Comparison of ENCODE assay signal across 1 cellular context in the genomic region with DNA sequence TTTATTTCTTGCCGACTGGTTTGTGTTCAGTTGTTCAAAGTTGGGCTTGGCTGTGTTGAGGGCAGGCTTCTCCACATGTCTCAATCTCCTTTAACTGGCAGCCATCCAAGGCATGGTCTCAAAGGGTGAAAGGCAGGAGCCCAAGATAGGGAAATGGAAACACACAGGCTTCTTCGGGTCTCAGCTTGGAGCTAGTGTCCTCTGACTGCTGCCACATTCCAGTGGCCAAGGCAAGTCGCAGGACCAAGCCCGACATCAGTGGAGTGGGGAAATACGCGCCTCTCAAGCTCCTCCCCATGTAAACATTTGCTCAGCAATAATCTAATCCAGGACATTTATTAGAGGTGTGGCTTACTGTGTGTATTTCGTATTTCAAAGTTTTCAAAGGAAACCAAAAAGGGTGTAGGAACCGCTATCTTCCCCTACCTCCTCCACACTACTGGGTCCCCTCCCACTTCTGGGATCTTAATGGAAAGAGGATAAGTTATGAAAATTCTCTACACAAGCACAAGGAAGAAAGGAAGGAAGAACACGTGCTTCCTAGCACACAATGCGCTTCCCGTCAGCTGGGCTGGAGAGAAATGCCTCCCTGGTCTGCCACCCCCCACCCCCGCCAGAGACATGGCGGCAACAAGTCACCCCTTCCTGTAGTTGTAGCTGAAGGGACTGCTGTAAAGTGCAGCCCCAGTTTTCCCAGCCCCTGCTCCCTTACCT.
TF ChIP-seq lines count a peak whose summit lies in the region.

No MANE protein-coding gene starts in this region.

TF ChIP-seq in SK-N-SH, 30 proteins besides CTCF, POLR2A, EP300 and RAD21 (continued from another document):
- TF ChIP-seq, protein P1, sequence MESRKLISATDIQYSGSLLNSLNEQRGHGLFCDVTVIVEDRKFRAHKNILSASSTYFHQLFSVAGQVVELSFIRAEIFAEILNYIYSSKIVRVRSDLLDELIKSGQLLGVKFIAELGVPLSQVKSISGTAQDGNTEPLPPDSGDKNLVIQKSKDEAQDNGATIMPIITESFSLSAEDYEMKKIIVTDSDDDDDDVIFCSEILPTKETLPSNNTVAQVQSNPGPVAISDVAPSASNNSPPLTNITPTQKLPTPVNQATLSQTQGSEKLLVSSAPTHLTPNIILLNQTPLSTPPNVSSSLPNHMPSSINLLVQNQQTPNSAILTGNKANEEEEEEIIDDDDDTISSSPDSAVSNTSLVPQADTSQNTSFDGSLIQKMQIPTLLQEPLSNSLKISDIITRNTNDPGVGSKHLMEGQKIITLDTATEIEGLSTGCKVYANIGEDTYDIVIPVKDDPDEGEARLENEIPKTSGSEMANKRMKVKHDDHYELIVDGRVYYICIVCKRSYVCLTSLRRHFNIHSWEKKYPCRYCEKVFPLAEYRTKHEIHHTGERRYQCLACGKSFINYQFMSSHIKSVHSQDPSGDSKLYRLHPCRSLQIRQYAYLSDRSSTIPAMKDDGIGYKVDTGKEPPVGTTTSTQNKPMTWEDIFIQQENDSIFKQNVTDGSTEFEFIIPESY (IDR thresholded peaks at IDR 0.05; ENCODE audit: borderline replicate concordance, low read depth): no peak
- TF ChIP-seq NRF1 (IDR thresholded peaks at IDR 0.05; ENCODE audit: low read depth, low read length) (no peak), JUND (IDR thresholded peaks at IDR 0.05) (no peak), MEF2A (IDR thresholded peaks at IDR 0.05; ENCODE audit: borderline replicate concordance, low read depth) (no peak), TAF1 (IDR thresholded peaks at IDR 0.05; ENCODE audit: borderline replicate concordance, low read depth, low read length) (no peak), TCF12 (IDR thresholded peaks at IDR 0.05) (no peak), SMC3 (IDR thresholded peaks at IDR 0.05; ENCODE audit: low read depth, low read length) (no peak), FOXJ3 (CRISPR knock-in tag; IDR thresholded peaks at IDR 0.05) (no peak), NFIC (IDR thresholded peaks at IDR 0.05; ENCODE audit: borderline replicate concordance) (no peak), FOXM1 (IDR thresholded peaks at IDR 0.05; ENCODE audit: low read depth) (no peak)
- TF ChIP-seq, protein P2, sequence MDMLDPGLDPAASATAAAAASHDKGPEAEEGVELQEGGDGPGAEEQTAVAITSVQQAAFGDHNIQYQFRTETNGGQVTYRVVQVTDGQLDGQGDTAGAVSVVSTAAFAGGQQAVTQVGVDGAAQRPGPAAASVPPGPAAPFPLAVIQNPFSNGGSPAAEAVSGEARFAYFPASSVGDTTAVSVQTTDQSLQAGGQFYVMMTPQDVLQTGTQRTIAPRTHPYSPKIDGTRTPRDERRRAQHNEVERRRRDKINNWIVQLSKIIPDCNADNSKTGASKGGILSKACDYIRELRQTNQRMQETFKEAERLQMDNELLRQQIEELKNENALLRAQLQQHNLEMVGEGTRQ (IDR thresholded peaks at IDR 0.05; ENCODE audit: borderline replicate concordance, low read depth, low read length): no peak
- TF ChIP-seq, protein P3, sequence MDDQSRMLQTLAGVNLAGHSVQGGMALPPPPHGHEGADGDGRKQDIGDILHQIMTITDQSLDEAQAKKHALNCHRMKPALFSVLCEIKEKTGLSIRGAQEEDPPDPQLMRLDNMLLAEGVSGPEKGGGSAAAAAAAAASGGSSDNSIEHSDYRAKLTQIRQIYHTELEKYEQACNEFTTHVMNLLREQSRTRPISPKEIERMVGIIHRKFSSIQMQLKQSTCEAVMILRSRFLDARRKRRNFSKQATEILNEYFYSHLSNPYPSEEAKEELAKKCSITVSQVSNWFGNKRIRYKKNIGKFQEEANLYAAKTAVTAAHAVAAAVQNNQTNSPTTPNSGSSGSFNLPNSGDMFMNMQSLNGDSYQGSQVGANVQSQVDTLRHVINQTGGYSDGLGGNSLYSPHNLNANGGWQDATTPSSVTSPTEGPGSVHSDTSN (IDR thresholded peaks at IDR 0.05): no peak
- TF ChIP-seq, protein P4, sequence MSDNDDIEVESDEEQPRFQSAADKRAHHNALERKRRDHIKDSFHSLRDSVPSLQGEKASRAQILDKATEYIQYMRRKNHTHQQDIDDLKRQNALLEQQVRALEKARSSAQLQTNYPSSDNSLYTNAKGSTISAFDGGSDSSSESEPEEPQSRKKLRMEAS (IDR thresholded peaks at IDR 0.05; ENCODE audit: low read depth): no peak
